23 cellular contexts compared by ENCODE assay signal in the genomic region with DNA sequence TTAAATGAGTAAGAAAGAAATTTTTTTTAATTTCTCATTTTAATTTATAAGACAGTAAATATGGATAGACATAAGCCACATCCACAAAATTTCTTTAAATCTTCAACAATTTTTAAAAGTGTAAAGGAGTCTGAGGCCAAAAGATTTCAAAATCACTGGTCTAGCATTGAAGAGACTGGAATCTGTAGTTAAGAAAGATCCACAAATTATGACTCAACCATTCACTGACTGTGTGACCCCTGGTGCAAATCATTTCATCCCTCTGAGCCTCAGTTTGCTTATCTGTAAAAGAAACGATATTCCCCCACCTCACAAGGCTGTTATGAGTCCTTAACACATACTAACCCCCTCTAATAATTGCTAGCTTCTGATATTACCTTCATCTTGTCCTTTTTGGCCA.
DNase-seq lines count a peak whose midpoint lies in the region; ATAC-seq and TF ChIP-seq lines count a peak whose summit lies in the region.
"Had no signal": no experiment of that assay in that cellular context is flagged by ENCODE, and none has a peak within 500 bp of the region (broad histone marks: within the 10 kb centered on the region; RNA-seq: fewer than 3 reads in every experiment).

No MANE protein-coding gene starts in this region.

- H3K4me1 Mint-ChIP-seq in activated CD4-positive, alpha-beta memory T cell treated with anti-CD3 and anti-CD28 coated beads, Interleukin-2, amount 10 ng/mL, durations not matched to agents 7 days and 5 days: no peaks in the 10 kb centered on the region

- H3K9me3 Mint-ChIP-seq in activated CD4-positive, alpha-beta memory T cell treated with anti-CD3 and anti-CD28 coated beads, Interleukin-2, amount 10 ng/mL, durations not matched to agents 7 days and 5 days: no peaks in the 10 kb centered on the region
- H3K9me3 Mint-ChIP-seq: activated naive CD4-positive, alpha-beta T cell treated with anti-CD3 and anti-CD28 coated beads, Interleukin-2, amount 50 U/mL, for 24 hours; memory B cell; stimulated activated naive CD8-positive, alpha-beta T cell treated with anti-CD3 and anti-CD28 coated beads, Interleukin-15, Interleukin-2, amounts not matched to agents 100 ng/mL and 50 ng/mL, for 24 hours; type B pancreatic cell had no signal

- peak; percentile 50 to 57 for ATAC-seq in left cardiac atrium
- ATAC-seq in Right ventricle myocardium inferior: no peak
- ATAC-seq in omental fat pad (ENCODE audit: low FRiP score): peak; percentile 41
- ATAC-seq in GM19328 (IDR thresholded peaks at IDR 0.05; ENCODE audit: unreplicated experiment): no peak
- ATAC-seq: naive thymus-derived CD4-positive, alpha-beta T cell had no signal

- TF ChIP-seq CTCF in esophagus muscularis mucosa (IDR thresholded peaks at IDR 0.05) (no peak), omental fat pad (IDR thresholded peaks at IDR 0.05) (no peak), GM20000 (IDR thresholded peaks at IDR 0.05; ENCODE audit: extremely low read depth, missing control alignments) (no peak)

- H3K27me3 Mint-ChIP-seq in activated CD4-positive, alpha-beta memory T cell treated with anti-CD3 and anti-CD28 coated beads, Interleukin-2, amount 10 ng/mL, durations not matched to agents 7 days and 5 days: peaks cover 15% of the 10 kb centered on the region
- H3K27me3 Mint-ChIP-seq: memory B cell; stimulated activated naive CD8-positive, alpha-beta T cell treated with anti-CD3 and anti-CD28 coated beads, Interleukin-15, Interleukin-2, amounts not matched to agents 100 ng/mL and 50 ng/mL, for 24 hours had no signal

- H3K9me3 ChIP-seq in esophagus muscularis mucosa: no peaks in the 10 kb centered on the region

- H3K36me3 Mint-ChIP-seq in activated CD4-positive, alpha-beta memory T cell treated with anti-CD3 and anti-CD28 coated beads, Interleukin-2, amount 10 ng/mL, durations not matched to agents 7 days and 5 days (ENCODE audit: low read depth): no peaks in the 10 kb centered on the region
- H3K36me3 Mint-ChIP-seq: activated naive CD4-positive, alpha-beta T cell treated with anti-CD3 and anti-CD28 coated beads, Interleukin-2, amount 50 U/mL, for 24 hours; naive thymus-derived CD4-positive, alpha-beta T cell had no signal

- peaks cover 0 to 11% (median 0%) of the 10 kb centered on the region in 4 donors for H3K27me3 ChIP-seq in esophagus muscularis mucosa

- intact Hi-C loops in left cardiac atrium (cut with DNase I) (no loop called here), Right ventricle myocardium inferior (cut with DNase I) (no loop called here), esophagus muscularis mucosa (cut with DNase I) (no loop called here)

- POLR2A ChIA-PET in activated CD4-positive, alpha-beta memory T cell treated with anti-CD3 and anti-CD28 coated beads, Interleukin-2, amount 10 ng/mL, durations not matched to agents 7 days and 5 days (lab: Charles Lee): no interaction called here

- TF ChIP-seq EP300 in esophagus muscularis mucosa (IDR thresholded peaks at IDR 0.05): no peak

- H3K4me3 Mint-ChIP-seq in activated CD4-positive, alpha-beta memory T cell treated with anti-CD3 and anti-CD28 coated beads, Interleukin-2, amount 10 ng/mL, durations not matched to agents 7 days and 5 days: no peak overlapping the region
- H3K4me3 Mint-ChIP-seq: activated naive CD4-positive, alpha-beta T cell treated with anti-CD3 and anti-CD28 coated beads, Interleukin-2, amount 50 U/mL, for 24 hours; memory B cell; naive thymus-derived CD4-positive, alpha-beta T cell; stimulated activated naive CD8-positive, alpha-beta T cell treated with anti-CD3 and anti-CD28 coated beads, Interleukin-15, Interleukin-2, amounts not matched to agents 100 ng/mL and 50 ng/mL, for 24 hours; type B pancreatic cell had no signal

- 77% methylated on average over 1 of the region's 1 CpG for WGBS in esophagus muscularis mucosa

- CTCF ChIA-PET in activated CD4-positive, alpha-beta memory T cell treated with anti-CD3 and anti-CD28 coated beads, Interleukin-2, amount 10 ng/mL, durations not matched to agents 7 days and 5 days (lab: Charles Lee): interaction anchor here (1.3 kb wide), 1 partner anchor 106 kb away, joined by 3 read pairs; no protein-coding TSS in a partner anchor

- DNase-seq in left cardiac atrium (no peak), Right ventricle myocardium inferior (ENCODE audit: missing footprints) (no peak), esophagus muscularis mucosa (ENCODE audit: extremely low spot score) (no peak), omental fat pad (ENCODE audit: low spot score) (no peak), mucosa of gallbladder (ENCODE audit: low spot score) (no peak), GM20000 (ENCODE audit: low spot score) (no peak)
- DNase-seq in activated CD4-positive, alpha-beta memory T cell treated with anti-CD3 and anti-CD28 coated beads, Interleukin-2, amount 10 ng/mL, durations not matched to agents 7 days and 5 days: no peak
- DNase-seq: C1 segment of cervical spinal cord; hypothalamus; MM.1S; naive thymus-derived CD4-positive, alpha-beta T cell; NCI-H2171 treated with DMSO at 0.1 percent for 48 hours; NCI-H526; posterior cingulate gyrus; RPMI8226; stimulated activated CD4-positive, alpha-beta T cell treated with anti-CD3 and anti-CD28 coated beads, Interleukin-4, amount 100 ng/mL, for 1 hour had no signal

- no peak for TF ChIP-seq POLR2A in esophagus muscularis mucosa (IDR thresholded peaks at IDR 0.05; ENCODE audit: low read depth)

- H3K27ac ChIP-seq in esophagus muscularis mucosa (replicated peaks in 1 of 4): peak overlapping the region in 3 of 4 donors; percentile 15 to 24 (median 16)
- H3K27ac ChIP-seq: HL-60 had no signal

- H3K27ac Mint-ChIP-seq in activated CD4-positive, alpha-beta memory T cell treated with anti-CD3 and anti-CD28 coated beads, Interleukin-2, amount 10 ng/mL, durations not matched to agents 7 days and 5 days: no peak overlapping the region
- H3K27ac Mint-ChIP-seq: activated naive CD4-positive, alpha-beta T cell treated with anti-CD3 and anti-CD28 coated beads, Interleukin-2, amount 50 U/mL, for 24 hours; memory B cell; naive thymus-derived CD4-positive, alpha-beta T cell; stimulated activated naive CD8-positive, alpha-beta T cell treated with anti-CD3 and anti-CD28 coated beads, Interleukin-15, Interleukin-2, amounts not matched to agents 100 ng/mL and 50 ng/mL, for 24 hours; type B pancreatic cell had no signal

- H3K4me3 ChIP-seq in esophagus muscularis mucosa: no peak overlapping the region
- H3K4me3 ChIP-seq: smooth muscle cell had no signal

- peaks cover 4 to 54% (median 35%) of the 10 kb centered on the region in 4 donors for H3K4me1 ChIP-seq in esophagus muscularis mucosa

- no peaks in the 10 kb centered on the region for H3K36me3 ChIP-seq in esophagus muscularis mucosa

Comparison
In these comparisons a context has a peak if more than half of its experiments do, and no peak if none do; other contexts are left out.
1. ATAC-seq: peak in left cardiac atrium (2 of 2) and omental fat pad (single experiment); none in Right ventricle myocardium inferior (single experiment) and GM19328 (single experiment).